Comparison of ENCODE assay signal across 1 cellular context in the genomic region with DNA sequence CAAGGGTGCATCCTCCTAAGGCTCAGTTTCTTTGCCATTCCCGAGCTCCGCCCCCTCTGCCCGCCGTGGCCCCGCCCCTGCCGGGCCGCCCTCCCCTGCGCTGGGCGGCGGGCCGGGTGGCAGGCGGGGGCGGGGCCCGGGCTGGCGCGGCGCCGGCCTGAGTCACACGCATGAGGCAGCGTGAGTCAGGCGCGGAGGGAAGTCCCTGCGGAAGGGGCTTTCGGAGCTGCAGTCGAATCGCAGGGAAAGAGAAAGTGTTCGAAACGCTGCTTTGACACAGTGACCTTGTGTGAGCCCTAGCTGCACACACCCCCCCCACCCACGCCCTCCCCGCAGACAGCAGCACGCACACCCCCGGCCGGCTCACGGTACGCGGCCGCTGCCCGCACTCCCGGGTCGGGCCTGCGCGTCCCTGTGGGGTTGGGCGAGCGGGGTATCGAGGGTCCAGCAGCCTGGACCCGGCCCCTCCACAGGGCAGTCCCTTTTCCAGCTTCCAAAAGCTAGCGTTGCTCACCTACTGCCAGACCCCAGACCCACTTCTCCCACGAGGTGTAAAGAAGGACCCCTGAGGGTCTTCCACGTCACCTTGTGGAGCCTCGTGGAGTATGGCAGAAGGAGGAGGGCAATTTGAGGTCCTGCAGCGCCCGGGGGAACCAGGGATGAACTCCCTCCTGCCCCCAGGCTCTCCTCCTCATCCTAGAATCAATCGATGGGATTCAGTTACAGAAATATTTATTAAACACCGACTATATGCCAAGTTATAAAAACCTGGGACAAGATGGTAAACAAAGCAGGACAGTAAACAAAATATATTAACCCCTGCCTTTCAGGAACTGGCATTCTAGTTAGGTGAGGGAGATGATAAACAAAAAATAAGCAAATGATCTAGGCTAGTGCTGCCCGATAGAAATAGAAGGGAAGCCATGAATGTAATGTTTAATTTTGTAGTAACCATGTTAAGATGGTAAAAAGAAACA.
TF ChIP-seq lines count a peak whose summit lies in the region.

No MANE protein-coding gene starts in this region.

TF ChIP-seq in HepG2, 621 proteins besides CTCF, POLR2A, EP300 and RAD21 (continued from another document and continues in another):
- TF ChIP-seq, protein P1, sequence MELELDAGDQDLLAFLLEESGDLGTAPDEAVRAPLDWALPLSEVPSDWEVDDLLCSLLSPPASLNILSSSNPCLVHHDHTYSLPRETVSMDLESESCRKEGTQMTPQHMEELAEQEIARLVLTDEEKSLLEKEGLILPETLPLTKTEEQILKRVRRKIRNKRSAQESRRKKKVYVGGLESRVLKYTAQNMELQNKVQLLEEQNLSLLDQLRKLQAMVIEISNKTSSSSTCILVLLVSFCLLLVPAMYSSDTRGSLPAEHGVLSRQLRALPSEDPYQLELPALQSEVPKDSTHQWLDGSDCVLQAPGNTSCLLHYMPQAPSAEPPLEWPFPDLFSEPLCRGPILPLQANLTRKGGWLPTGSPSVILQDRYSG (CRISPR knock-in tag; IDR thresholded peaks at IDR 0.05) = no peak
- no peak for TF ChIP-seq PAX8 (CRISPR knock-in tag; IDR thresholded peaks at IDR 0.05; ENCODE audit: borderline replicate concordance)
- peak; percentile 36; the same call in 1 of the 2 replicates for TF ChIP-seq PITX1 (CRISPR knock-in tag; IDR thresholded peaks at IDR 0.05)
- 0 out of 2 replicates have a peak, but pooled peaks have one; percentile 24 for TF ChIP-seq ZNF333 (CRISPR knock-in tag; IDR thresholded peaks at IDR 0.05; ENCODE audit: borderline replicate concordance)
- peak; percentile 97 for TF ChIP-seq ZNF335 (CRISPR knock-in tag; IDR thresholded peaks at IDR 0.05)
- TF ChIP-seq HNRNPL (IDR thresholded peaks at IDR 0.05; ENCODE audit: low read depth, low read length) = no peak
- TF ChIP-seq, protein P2, sequence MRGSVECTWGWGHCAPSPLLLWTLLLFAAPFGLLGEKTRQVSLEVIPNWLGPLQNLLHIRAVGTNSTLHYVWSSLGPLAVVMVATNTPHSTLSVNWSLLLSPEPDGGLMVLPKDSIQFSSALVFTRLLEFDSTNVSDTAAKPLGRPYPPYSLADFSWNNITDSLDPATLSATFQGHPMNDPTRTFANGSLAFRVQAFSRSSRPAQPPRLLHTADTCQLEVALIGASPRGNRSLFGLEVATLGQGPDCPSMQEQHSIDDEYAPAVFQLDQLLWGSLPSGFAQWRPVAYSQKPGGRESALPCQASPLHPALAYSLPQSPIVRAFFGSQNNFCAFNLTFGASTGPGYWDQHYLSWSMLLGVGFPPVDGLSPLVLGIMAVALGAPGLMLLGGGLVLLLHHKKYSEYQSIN (CRISPR knock-in tag; IDR thresholded peaks at IDR 0.05; ENCODE audit: borderline replicate concordance) = no peak
- no peak for TF ChIP-seq U2AF2 (IDR thresholded peaks at IDR 0.05; ENCODE audit: low read depth, low read length)
- TF ChIP-seq, protein P3, sequence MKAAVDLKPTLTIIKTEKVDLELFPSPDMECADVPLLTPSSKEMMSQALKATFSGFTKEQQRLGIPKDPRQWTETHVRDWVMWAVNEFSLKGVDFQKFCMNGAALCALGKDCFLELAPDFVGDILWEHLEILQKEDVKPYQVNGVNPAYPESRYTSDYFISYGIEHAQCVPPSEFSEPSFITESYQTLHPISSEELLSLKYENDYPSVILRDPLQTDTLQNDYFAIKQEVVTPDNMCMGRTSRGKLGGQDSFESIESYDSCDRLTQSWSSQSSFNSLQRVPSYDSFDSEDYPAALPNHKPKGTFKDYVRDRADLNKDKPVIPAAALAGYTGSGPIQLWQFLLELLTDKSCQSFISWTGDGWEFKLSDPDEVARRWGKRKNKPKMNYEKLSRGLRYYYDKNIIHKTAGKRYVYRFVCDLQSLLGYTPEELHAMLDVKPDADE (CRISPR knock-in tag; IDR thresholded peaks at IDR 0.05) = no peak
- no peak for TF ChIP-seq ZNF33A (CRISPR knock-in tag; IDR thresholded peaks at IDR 0.05; ENCODE audit: borderline replicate concordance)
- TF ChIP-seq RBM22 (optimal IDR thresholded peaks at IDR 0.05; ENCODE audit: low read length) = no peak
- no peak for TF ChIP-seq ZNF790 (CRISPR knock-in tag; IDR thresholded peaks at IDR 0.05; ENCODE audit: borderline replicate concordance)
- no peak for TF ChIP-seq CEBPB (IDR thresholded peaks at IDR 0.05; ENCODE audit: borderline replicate concordance, low read depth, low read length)
- no peak for TF ChIP-seq NKX3-1 (CRISPR knock-in tag; IDR thresholded peaks at IDR 0.05)
- peak; percentile 71 for TF ChIP-seq RXRA (CRISPR knock-in tag; IDR thresholded peaks at IDR 0.05)
- peak; percentile 36; the same call in 1 of the 2 replicates for TF ChIP-seq PHF20 (CRISPR knock-in tag; IDR thresholded peaks at IDR 0.05)
- no peak for TF ChIP-seq TP53 (CRISPR knock-in tag; conservative IDR thresholded peaks at IDR 0.05)
- TF ChIP-seq ZNF564 (CRISPR knock-in tag; IDR thresholded peaks at IDR 0.05) = 0 out of 2 replicates have a peak, but pooled peaks have one; percentile 28
- no peak for TF ChIP-seq ZSCAN21 (CRISPR knock-in tag; IDR thresholded peaks at IDR 0.05; ENCODE audit: borderline replicate concordance)
- no peak; the same call in 1 of the 2 replicates for TF ChIP-seq ZNF205 (CRISPR knock-in tag; IDR thresholded peaks at IDR 0.05)
- no peak for TF ChIP-seq MAFF (IDR thresholded peaks at IDR 0.05; ENCODE audit: low read depth, low read length)
- no peak for TF ChIP-seq ZNF382 (CRISPR knock-in tag; IDR thresholded peaks at IDR 0.05; ENCODE audit: borderline replicate concordance)
- TF ChIP-seq ZNF768 (CRISPR knock-in tag; IDR thresholded peaks at IDR 0.05) = peak; percentile 41; the same call in 1 of the 2 replicates
- TF ChIP-seq, protein P4, sequence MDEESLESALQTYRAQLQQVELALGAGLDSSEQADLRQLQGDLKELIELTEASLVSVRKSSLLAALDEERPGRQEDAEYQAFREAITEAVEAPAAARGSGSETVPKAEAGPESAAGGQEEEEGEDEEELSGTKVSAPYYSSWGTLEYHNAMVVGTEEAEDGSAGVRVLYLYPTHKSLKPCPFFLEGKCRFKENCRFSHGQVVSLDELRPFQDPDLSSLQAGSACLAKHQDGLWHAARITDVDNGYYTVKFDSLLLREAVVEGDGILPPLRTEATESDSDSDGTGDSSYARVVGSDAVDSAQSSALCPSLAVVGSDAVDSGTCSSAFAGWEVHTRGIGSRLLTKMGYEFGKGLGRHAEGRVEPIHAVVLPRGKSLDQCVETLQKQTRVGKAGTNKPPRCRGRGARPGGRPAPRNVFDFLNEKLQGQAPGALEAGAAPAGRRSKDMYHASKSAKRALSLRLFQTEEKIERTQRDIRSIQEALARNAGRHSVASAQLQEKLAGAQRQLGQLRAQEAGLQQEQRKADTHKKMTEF (CRISPR knock-in tag; IDR thresholded peaks at IDR 0.05) = peak; percentile 58
- no peak for TF ChIP-seq FOXA1 (IDR thresholded peaks at IDR 0.05)
- TF ChIP-seq FOXA1 (CRISPR knock-in tag; IDR thresholded peaks at IDR 0.05) = no peak
- no peak for TF ChIP-seq TBL1XR1 (IDR thresholded peaks at IDR 0.05; ENCODE audit: borderline replicate concordance, low read length, partially characterized antibody)
- TF ChIP-seq ZNF234 (CRISPR knock-in tag; conservative IDR thresholded peaks at IDR 0.05) = no peak
- no peak; the same call in 1 of the 2 replicates for TF ChIP-seq ZBTB20 (CRISPR knock-in tag; IDR thresholded peaks at IDR 0.05; ENCODE audit: borderline replicate concordance, low read depth)
- no peak for TF ChIP-seq ZNF282 (IDR thresholded peaks at IDR 0.05; ENCODE audit: partially characterized antibody)
- TF ChIP-seq, protein P5, sequence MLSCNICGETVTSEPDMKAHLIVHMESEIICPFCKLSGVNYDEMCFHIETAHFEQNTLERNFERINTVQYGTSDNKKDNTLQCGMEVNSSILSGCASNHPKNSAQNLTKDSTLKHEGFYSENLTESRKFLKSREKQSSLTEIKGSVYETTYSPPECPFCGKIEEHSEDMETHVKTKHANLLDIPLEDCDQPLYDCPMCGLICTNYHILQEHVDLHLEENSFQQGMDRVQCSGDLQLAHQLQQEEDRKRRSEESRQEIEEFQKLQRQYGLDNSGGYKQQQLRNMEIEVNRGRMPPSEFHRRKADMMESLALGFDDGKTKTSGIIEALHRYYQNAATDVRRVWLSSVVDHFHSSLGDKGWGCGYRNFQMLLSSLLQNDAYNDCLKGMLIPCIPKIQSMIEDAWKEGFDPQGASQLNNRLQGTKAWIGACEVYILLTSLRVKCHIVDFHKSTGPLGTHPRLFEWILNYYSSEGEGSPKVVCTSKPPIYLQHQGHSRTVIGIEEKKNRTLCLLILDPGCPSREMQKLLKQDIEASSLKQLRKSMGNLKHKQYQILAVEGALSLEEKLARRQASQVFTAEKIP (CRISPR knock-in tag; IDR thresholded peaks at IDR 0.05; ENCODE audit: borderline replicate concordance) = no peak
- 0 out of 2 replicates have a peak, but pooled peaks have one; percentile 18 for TF ChIP-seq HMG20A (CRISPR knock-in tag; IDR thresholded peaks at IDR 0.05; ENCODE audit: borderline replicate concordance)
- TF ChIP-seq, protein P6, sequence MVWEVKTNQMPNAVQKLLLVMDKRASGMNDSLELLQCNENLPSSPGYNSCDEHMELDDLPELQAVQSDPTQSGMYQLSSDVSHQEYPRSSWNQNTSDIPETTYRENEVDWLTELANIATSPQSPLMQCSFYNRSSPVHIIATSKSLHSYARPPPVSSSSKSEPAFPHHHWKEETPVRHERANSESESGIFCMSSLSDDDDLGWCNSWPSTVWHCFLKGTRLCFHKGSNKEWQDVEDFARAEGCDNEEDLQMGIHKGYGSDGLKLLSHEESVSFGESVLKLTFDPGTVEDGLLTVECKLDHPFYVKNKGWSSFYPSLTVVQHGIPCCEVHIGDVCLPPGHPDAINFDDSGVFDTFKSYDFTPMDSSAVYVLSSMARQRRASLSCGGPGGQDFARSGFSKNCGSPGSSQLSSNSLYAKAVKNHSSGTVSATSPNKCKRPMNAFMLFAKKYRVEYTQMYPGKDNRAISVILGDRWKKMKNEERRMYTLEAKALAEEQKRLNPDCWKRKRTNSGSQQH (CRISPR knock-in tag; IDR thresholded peaks at IDR 0.05; ENCODE audit: low read depth) = no peak
- TF ChIP-seq ZNF660 (CRISPR knock-in tag; IDR thresholded peaks at IDR 0.05; ENCODE audit: borderline replicate concordance, low read depth) = no peak
- TF ChIP-seq, protein P7, sequence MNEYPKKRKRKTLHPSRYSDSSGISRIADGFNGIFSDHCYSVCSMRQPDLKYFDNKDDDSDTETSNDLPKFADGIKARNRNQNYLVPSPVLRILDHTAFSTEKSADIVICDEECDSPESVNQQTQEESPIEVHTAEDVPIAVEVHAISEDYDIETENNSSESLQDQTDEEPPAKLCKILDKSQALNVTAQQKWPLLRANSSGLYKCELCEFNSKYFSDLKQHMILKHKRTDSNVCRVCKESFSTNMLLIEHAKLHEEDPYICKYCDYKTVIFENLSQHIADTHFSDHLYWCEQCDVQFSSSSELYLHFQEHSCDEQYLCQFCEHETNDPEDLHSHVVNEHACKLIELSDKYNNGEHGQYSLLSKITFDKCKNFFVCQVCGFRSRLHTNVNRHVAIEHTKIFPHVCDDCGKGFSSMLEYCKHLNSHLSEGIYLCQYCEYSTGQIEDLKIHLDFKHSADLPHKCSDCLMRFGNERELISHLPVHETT (CRISPR knock-in tag; conservative IDR thresholded peaks at IDR 0.05) = no peak
- TF ChIP-seq ADNP (CRISPR knock-in tag; IDR thresholded peaks at IDR 0.05) = no peak
- 0 out of 2 replicates have a peak, but pooled peaks have one; percentile 59 for TF ChIP-seq KAT7 (CRISPR knock-in tag; IDR thresholded peaks at IDR 0.05; ENCODE audit: borderline replicate concordance)
- TF ChIP-seq, protein P8, sequence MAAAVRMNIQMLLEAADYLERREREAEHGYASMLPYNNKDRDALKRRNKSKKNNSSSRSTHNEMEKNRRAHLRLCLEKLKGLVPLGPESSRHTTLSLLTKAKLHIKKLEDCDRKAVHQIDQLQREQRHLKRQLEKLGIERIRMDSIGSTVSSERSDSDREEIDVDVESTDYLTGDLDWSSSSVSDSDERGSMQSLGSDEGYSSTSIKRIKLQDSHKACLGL (CRISPR knock-in tag; IDR thresholded peaks at IDR 0.05) = peak; percentile 71; the same call in 1 of the 2 replicates
- TF ChIP-seq MXD4 (CRISPR knock-in tag; IDR thresholded peaks at IDR 0.05) = peak; percentile 40
- no peak for TF ChIP-seq FOXP1 (IDR thresholded peaks at IDR 0.05)
- TF ChIP-seq FOXP1 (CRISPR knock-in tag; IDR thresholded peaks at IDR 0.05) = no peak
- TF ChIP-seq, protein P9, sequence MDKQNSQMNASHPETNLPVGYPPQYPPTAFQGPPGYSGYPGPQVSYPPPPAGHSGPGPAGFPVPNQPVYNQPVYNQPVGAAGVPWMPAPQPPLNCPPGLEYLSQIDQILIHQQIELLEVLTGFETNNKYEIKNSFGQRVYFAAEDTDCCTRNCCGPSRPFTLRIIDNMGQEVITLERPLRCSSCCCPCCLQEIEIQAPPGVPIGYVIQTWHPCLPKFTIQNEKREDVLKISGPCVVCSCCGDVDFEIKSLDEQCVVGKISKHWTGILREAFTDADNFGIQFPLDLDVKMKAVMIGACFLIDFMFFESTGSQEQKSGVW (CRISPR knock-in tag; IDR thresholded peaks at IDR 0.05; ENCODE audit: borderline replicate concordance) = no peak
- TF ChIP-seq PAWR (CRISPR knock-in tag; IDR thresholded peaks at IDR 0.05; ENCODE audit: borderline replicate concordance) = 0 out of 2 replicates have a peak, but pooled peaks have one; percentile 42
- TF ChIP-seq ZNF563 (CRISPR knock-in tag; IDR thresholded peaks at IDR 0.05) = no peak; the same call in 1 of the 2 replicates
- no peak for TF ChIP-seq ZNF354B (CRISPR knock-in tag; IDR thresholded peaks at IDR 0.05)
- 0 out of 2 replicates have a peak, but pooled peaks have one; percentile 39 for TF ChIP-seq SMAD3 (CRISPR knock-in tag; IDR thresholded peaks at IDR 0.05)
- TF ChIP-seq ZNF496 (CRISPR knock-in tag; IDR thresholded peaks at IDR 0.05; ENCODE audit: insufficient replicate concordance) = no peak
- TF ChIP-seq TSC22D2 (CRISPR knock-in tag; IDR thresholded peaks at IDR 0.05; ENCODE audit: borderline replicate concordance) = no peak
- 0 out of 2 replicates have a peak, but pooled peaks have one; percentile 60 for TF ChIP-seq ZNF235 (CRISPR knock-in tag; IDR thresholded peaks at IDR 0.05; ENCODE audit: borderline replicate concordance)
- 0 out of 2 replicates have a peak, but pooled peaks have one; percentile 38 for TF ChIP-seq HIVEP1 (CRISPR knock-in tag; IDR thresholded peaks at IDR 0.05)
- peak; percentile 70; the same call in 1 of the 2 replicates for TF ChIP-seq DNMT1 (CRISPR knock-in tag; IDR thresholded peaks at IDR 0.05)
- TF ChIP-seq HDAC1 (CRISPR knock-in tag; IDR thresholded peaks at IDR 0.05) = peak; percentile 34; the same call in 1 of the 2 replicates
- TF ChIP-seq NR1H2 (CRISPR knock-in tag; IDR thresholded peaks at IDR 0.05; ENCODE audit: borderline replicate concordance, low read depth) = no peak
- no peak for TF ChIP-seq ZNF562 (CRISPR knock-in tag; IDR thresholded peaks at IDR 0.05; ENCODE audit: borderline replicate concordance)
- TF ChIP-seq CBX1 (IDR thresholded peaks at IDR 0.05; ENCODE audit: low read depth) = no peak
- TF ChIP-seq, protein P10, sequence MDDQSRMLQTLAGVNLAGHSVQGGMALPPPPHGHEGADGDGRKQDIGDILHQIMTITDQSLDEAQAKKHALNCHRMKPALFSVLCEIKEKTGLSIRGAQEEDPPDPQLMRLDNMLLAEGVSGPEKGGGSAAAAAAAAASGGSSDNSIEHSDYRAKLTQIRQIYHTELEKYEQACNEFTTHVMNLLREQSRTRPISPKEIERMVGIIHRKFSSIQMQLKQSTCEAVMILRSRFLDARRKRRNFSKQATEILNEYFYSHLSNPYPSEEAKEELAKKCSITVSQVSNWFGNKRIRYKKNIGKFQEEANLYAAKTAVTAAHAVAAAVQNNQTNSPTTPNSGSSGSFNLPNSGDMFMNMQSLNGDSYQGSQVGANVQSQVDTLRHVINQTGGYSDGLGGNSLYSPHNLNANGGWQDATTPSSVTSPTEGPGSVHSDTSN (CRISPR knock-in tag; IDR thresholded peaks at IDR 0.05; ENCODE audit: borderline replicate concordance) = no peak
- TF ChIP-seq KDM4B (CRISPR knock-in tag; IDR thresholded peaks at IDR 0.05) = no peak; the same call in 1 of the 2 replicates
- no peak for TF ChIP-seq SSRP1 (CRISPR knock-in tag; IDR thresholded peaks at IDR 0.05)
